In the genomic region with DNA sequence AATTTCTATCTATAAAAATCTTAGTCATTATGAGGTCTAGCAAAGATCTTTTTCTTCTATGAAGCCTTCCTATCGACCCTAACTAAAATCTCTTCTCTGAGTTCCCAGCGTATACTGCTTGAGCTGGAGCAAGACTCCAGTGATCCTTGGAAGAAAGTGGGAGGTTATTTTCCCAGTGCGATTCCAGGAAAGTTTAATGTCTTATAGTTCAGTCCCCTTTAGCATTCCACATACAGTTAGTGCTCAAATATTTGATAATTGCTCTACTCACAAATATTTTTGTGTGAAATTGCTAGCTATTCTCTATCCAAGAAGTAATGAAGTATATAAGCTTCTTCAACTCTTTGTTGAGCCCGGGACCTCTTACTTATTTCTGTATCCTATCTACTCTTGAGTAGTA, we compare ENCODE assay signal across 27 cellular contexts.
"Had no signal": no experiment of that assay in that cellular context is flagged by ENCODE, and none has a peak within 500 bp of the region (broad histone marks: within the 10 kb centered on the region; RNA-seq: fewer than 3 reads in every experiment).

No MANE protein-coding gene starts in this region.

- DNase-seq: activated CD4-positive, alpha-beta memory T cell treated with anti-CD3 and anti-CD28 coated beads for 36 hours; activated CD4-positive, alpha-beta T cell treated with anti-CD3 and anti-CD28 coated beads for 36 hours; activated CD4-positive, alpha-beta T cell treated with anti-CD3 and anti-CD28 coated beads, Interleukin-2, amount 10 ng/mL, durations not matched to agents 24 days and 14 days; activated CD4-positive, CD25-positive, alpha-beta regulatory T cell; activated CD4-positive, CD25-positive, alpha-beta regulatory T cell treated with anti-CD3 and anti-CD28 coated beads, Interleukin-2, amount 50 U/mL, for 72 hours; activated CD8-positive, alpha-beta memory T cell treated with anti-CD3 and anti-CD28 coated beads, Interleukin-2, amount 10 ng/mL, durations not matched to agents 7 days and 5 days; activated CD8-positive, alpha-beta memory T cell treated with anti-CD3 and anti-CD28 coated beads, Interleukin-2, amount 50 U/mL, for 4 hours; activated CD8-positive, alpha-beta T cell treated with anti-CD3 and anti-CD28 coated beads, Interleukin-2, amount 10 ng/mL, durations not matched to agents 7 days and 5 days; activated effector memory CD4-positive, alpha-beta T cell treated with Interleukin-2 at 50 U/mL for 16 hours; activated gamma-delta T cell treated with Interleukin-2 at 50 U/mL for 16 hours; activated naive CD4-positive, alpha-beta T cell treated with anti-CD3 and anti-CD28 coated beads, Interleukin-2, amount 50 U/mL, for 16 hours; activated naive CD4-positive, alpha-beta T cell treated with Interleukin-2 at 50 U/mL for 16 hours; activated T-cell treated with anti-CD3 and anti-CD28 coated beads, Interleukin-2, amount 50 U/mL, for 1 hour; amniotic stem cell; anterior cingulate cortex; brain microvascular endothelial cell; dorsolateral prefrontal cortex; effector memory CD4-positive, alpha-beta T cell; endodermal cell; erythroblast; foreskin keratinocyte; T-helper 1 cell; T-helper 2 cell had no signal

- H3K27ac ChIP-seq: brain microvascular endothelial cell, coronary artery, dorsolateral prefrontal cortex, foreskin keratinocyte, gastroesophageal sphincter had no signal

- H3K4me3 ChIP-seq: coronary artery, dorsolateral prefrontal cortex, esophagus muscularis mucosa, gastroesophageal sphincter had no signal

- H3K4me1 ChIP-seq: foreskin keratinocyte had no signal

- H3K27me3 ChIP-seq: brain microvascular endothelial cell, dorsolateral prefrontal cortex, esophagus muscularis mucosa, foreskin keratinocyte, gastroesophageal sphincter had no signal

- ATAC-seq: activated CD4-positive, alpha-beta T cell treated with anti-CD3 and anti-CD28 coated beads for 36 hours; activated CD8-positive, alpha-beta memory T cell treated with anti-CD3 and anti-CD28 coated beads, Interleukin-2, amount 10 ng/mL, durations not matched to agents 7 days and 5 days; activated CD8-positive, alpha-beta T cell treated with anti-CD3 and anti-CD28 coated beads, Interleukin-2, amount 10 ng/mL, durations not matched to agents 7 days and 5 days; activated T-helper 17 cell treated with anti-CD3 and anti-CD28 coated beads, Interleukin-2, amount 50 U/mL, for 72 hours; foreskin keratinocyte; gastroesophageal sphincter had no signal

- H3K9me3 ChIP-seq: esophagus muscularis mucosa, gastroesophageal sphincter had no signal

- H3K36me3 ChIP-seq: brain microvascular endothelial cell had no signal
